Comparison of ENCODE assay signal across 29 cellular contexts in genomic region chr9:12224449-12224848, GRCh38.
"Had no signal": no experiment of that assay in that cellular context is flagged by ENCODE, and none has a peak within 500 bp of the region (broad histone marks: within the 10 kb centered on the region; RNA-seq: fewer than 3 reads in every experiment).

No MANE protein-coding gene starts in this region.

- H3K9me3 ChIP-seq: breast epithelium, esophagus muscularis mucosa, heart right ventricle, left lung, lower lobe of right lung, ovary, prostate gland, thoracic aorta had no signal

- H3K4me1 ChIP-seq: breast epithelium, esophagus muscularis mucosa, foreskin keratinocyte, heart right ventricle, left lung, lower lobe of right lung, prostate gland had no signal

- H3K4me1 Mint-ChIP-seq: activated CD4-positive, alpha-beta T cell treated with anti-CD3 and anti-CD28 coated beads, Interleukin-2, amount 10 ng/mL, durations not matched to agents 7 days and 5 days; activated CD8-positive, alpha-beta memory T cell treated with anti-CD3 and anti-CD28 coated beads, Interleukin-2, amount 10 ng/mL, durations not matched to agents 7 days and 5 days; stimulated activated effector memory CD8-positive, alpha-beta T cell treated with anti-CD3 and anti-CD28 coated beads, Interleukin-12 subunit alpha, Interleukin-12 subunit beta, amount 100 ng/mL, for 72 hours had no signal

- ATAC-seq: activated CD8-positive, alpha-beta memory T cell treated with anti-CD3 and anti-CD28 coated beads, Interleukin-2, amount 10 ng/mL, durations not matched to agents 7 days and 5 days; activated CD8-positive, alpha-beta T cell treated with anti-CD3 and anti-CD28 coated beads, Interleukin-2, amount 10 ng/mL, durations not matched to agents 7 days and 5 days; activated naive CD4-positive, alpha-beta T cell treated with anti-CD3 and anti-CD28 coated beads, Interleukin-2, amount 50 U/mL, for 72 hours; foreskin keratinocyte; heart right ventricle; left lung; lower lobe of right lung; mucosa of descending colon; natural killer cell treated with Interleukin-12 subunit alpha and Interleukin-12 subunit beta and Interleukin-15 and Interleukin-18, amount 100 ng/mL, for 72 hours; sciatic nerve; stimulated activated effector memory CD8-positive, alpha-beta T cell treated with anti-CD3 and anti-CD28 coated beads, Interleukin-12 subunit alpha, Interleukin-12 subunit beta, amount 100 ng/mL, for 72 hours had no signal

- H3K36me3 Mint-ChIP-seq: activated CD8-positive, alpha-beta memory T cell treated with anti-CD3 and anti-CD28 coated beads, Interleukin-2, amount 10 ng/mL, durations not matched to agents 7 days and 5 days; stimulated activated effector memory CD8-positive, alpha-beta T cell treated with anti-CD3 and anti-CD28 coated beads, Interleukin-12 subunit alpha, Interleukin-12 subunit beta, amount 100 ng/mL, for 72 hours had no signal

- H3K27ac Mint-ChIP-seq: activated CD4-positive, alpha-beta T cell treated with anti-CD3 and anti-CD28 coated beads, Interleukin-2, amount 10 ng/mL, durations not matched to agents 7 days and 5 days; activated CD8-positive, alpha-beta memory T cell treated with anti-CD3 and anti-CD28 coated beads, Interleukin-2, amount 10 ng/mL, durations not matched to agents 7 days and 5 days; activated CD8-positive, alpha-beta T cell treated with anti-CD3 and anti-CD28 coated beads, Interleukin-2, amount 10 ng/mL, durations not matched to agents 7 days and 5 days; activated naive CD4-positive, alpha-beta T cell treated with anti-CD3 and anti-CD28 coated beads, Interleukin-2, amount 50 U/mL, for 72 hours; activated T-helper 2 cell treated with anti-CD3 and anti-CD28 coated beads, Interferon-gamma antibody, Interleukin-2, Interleukin-4, amounts not matched to agents 10 μg/mL and 5 μg/mL and 100 μg/mL, durations not matched to agents 14 hours and 24 hours and 36 hours; natural killer cell treated with Interleukin-12 subunit alpha and Interleukin-12 subunit beta and Interleukin-15 and Interleukin-18, amount 100 ng/mL, for 72 hours; stimulated activated effector memory CD8-positive, alpha-beta T cell treated with anti-CD3 and anti-CD28 coated beads, Interleukin-12 subunit alpha, Interleukin-12 subunit beta, amount 100 ng/mL, for 72 hours; stimulated activated naive CD8-positive, alpha-beta T cell treated with anti-CD3 and anti-CD28 coated beads, Interleukin-15, Interleukin-2, amounts not matched to agents 100 ng/mL and 50 ng/mL, for 24 hours had no signal

- H3K27me3 ChIP-seq: breast epithelium, esophagus muscularis mucosa, foreskin keratinocyte, heart right ventricle, left lung, ovary had no signal

- H3K27me3 Mint-ChIP-seq: activated CD4-positive, alpha-beta T cell treated with anti-CD3 and anti-CD28 coated beads, Interleukin-2, amount 10 ng/mL, durations not matched to agents 7 days and 5 days; activated CD8-positive, alpha-beta memory T cell treated with anti-CD3 and anti-CD28 coated beads, Interleukin-2, amount 10 ng/mL, durations not matched to agents 7 days and 5 days; natural killer cell treated with Interleukin-12 subunit alpha and Interleukin-12 subunit beta and Interleukin-15 and Interleukin-18, amount 100 ng/mL, for 72 hours; stimulated activated naive CD8-positive, alpha-beta T cell treated with anti-CD3 and anti-CD28 coated beads, Interleukin-15, Interleukin-2, amounts not matched to agents 100 ng/mL and 50 ng/mL, for 24 hours had no signal

- H3K4me3 ChIP-seq: breast epithelium, esophagus muscularis mucosa, heart right ventricle, left lung, lower lobe of right lung, mucosa of descending colon, ovary, prostate gland, skin epidermis, thoracic aorta had no signal

- H3K27ac ChIP-seq: breast epithelium, esophagus muscularis mucosa, foreskin keratinocyte, heart right ventricle, left lung, lower lobe of right lung, ovary, prostate gland, skin epidermis, thoracic aorta had no signal

- DNase-seq: activated CD4-positive, alpha-beta T cell treated with anti-CD3 and anti-CD28 coated beads for 1 hour; activated CD4-positive, alpha-beta T cell treated with anti-CD3 and anti-CD28 coated beads, Interleukin-2, amount 10 ng/mL, durations not matched to agents 7 days and 5 days; activated CD8-positive, alpha-beta memory T cell treated with anti-CD3 and anti-CD28 coated beads, Interleukin-2, amount 10 ng/mL, durations not matched to agents 7 days and 5 days; activated CD8-positive, alpha-beta T cell treated with anti-CD3 and anti-CD28 coated beads, Interleukin-2, amount 10 ng/mL, durations not matched to agents 7 days and 5 days; activated naive CD4-positive, alpha-beta T cell; activated T-cell treated with anti-CD3 and anti-CD28 coated beads, Interleukin-2, amount 50 U/mL, for 48 hours; central memory CD4-positive, alpha-beta T cell; foreskin keratinocyte; heart right ventricle; kidney glomerular epithelial cell; left lung; lower lobe of right lung; mucosa of descending colon; ovary; retina; stimulated activated CD4-positive, alpha-beta T cell treated with anti-CD3 and anti-CD28 coated beads, Interleukin-4, amount 100 ng/mL, for 24 hours; T-helper 2 cell; trophoblast cell had no signal

- H3K4me3 Mint-ChIP-seq: activated CD4-positive, alpha-beta T cell treated with anti-CD3 and anti-CD28 coated beads, Interleukin-2, amount 10 ng/mL, durations not matched to agents 7 days and 5 days; activated CD8-positive, alpha-beta memory T cell treated with anti-CD3 and anti-CD28 coated beads, Interleukin-2, amount 10 ng/mL, durations not matched to agents 7 days and 5 days; activated CD8-positive, alpha-beta T cell treated with anti-CD3 and anti-CD28 coated beads, Interleukin-2, amount 10 ng/mL, durations not matched to agents 7 days and 5 days; natural killer cell treated with Interleukin-12 subunit alpha and Interleukin-12 subunit beta and Interleukin-15 and Interleukin-18, amount 100 ng/mL, for 72 hours; stimulated activated effector memory CD8-positive, alpha-beta T cell treated with anti-CD3 and anti-CD28 coated beads, Interleukin-12 subunit alpha, Interleukin-12 subunit beta, amount 100 ng/mL, for 72 hours; stimulated activated naive CD8-positive, alpha-beta T cell treated with anti-CD3 and anti-CD28 coated beads, Interleukin-15, Interleukin-2, amounts not matched to agents 100 ng/mL and 50 ng/mL, for 24 hours had no signal

- H3K36me3 ChIP-seq: breast epithelium, esophagus muscularis mucosa, heart right ventricle, left lung, lower lobe of right lung, ovary, prostate gland, thoracic aorta had no signal
